8 cellular contexts compared by ENCODE assay signal in the genomic region with DNA sequence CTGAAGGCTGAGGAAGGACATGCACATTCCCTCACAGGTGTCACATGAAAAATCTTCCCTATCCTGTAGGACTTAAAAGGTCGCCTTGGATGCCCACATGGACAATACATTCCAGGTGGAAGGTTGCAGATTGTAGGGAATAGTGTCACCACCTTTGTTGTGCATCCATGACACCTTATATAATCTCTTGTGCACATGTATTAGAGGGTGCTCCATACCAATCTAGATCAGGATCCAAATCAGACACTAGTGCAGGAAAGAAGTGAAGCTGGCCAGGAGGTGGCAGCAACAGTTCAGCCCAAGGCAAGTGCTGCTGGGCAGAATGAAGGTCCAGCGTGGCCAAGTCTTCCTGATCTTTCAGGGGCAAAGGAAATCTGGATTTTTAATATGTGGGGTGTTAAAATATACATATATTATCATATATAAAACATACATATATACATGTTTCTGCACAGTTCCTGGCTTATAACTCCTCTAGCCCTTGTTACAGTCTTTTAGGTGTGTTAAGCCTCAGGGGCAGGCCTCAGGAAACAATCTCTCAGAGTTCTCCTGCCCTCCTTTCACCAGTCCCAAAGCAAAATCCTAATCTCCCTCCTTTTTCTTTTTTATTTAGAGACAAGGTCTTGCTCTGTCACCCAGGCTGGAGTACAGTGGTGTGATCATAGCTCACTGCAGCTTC. TPM values are rescaled to one million over a fixed set of nuclear protein-coding genes. Genes with fewer than 3 reads are reported as not detected.
A peak's percentile ranks its signal among the peaks of the same experiment; 100 is the strongest.
DNase-seq lines count a peak whose midpoint lies in the region; ATAC-seq and TF ChIP-seq lines count a peak whose summit lies in the region.

No MANE protein-coding gene starts in this region.

- TF ChIP-seq RAD21 in Ishikawa (IDR thresholded peaks at IDR 0.05; ENCODE audit: low read depth): peak; percentile 62

- 48 to 50% methylated on average over 2 of the region's 2 CpGs for WGBS in heart right ventricle, 2 donors

- H3K4me3 ChIP-seq in heart right ventricle: no peak overlapping the region

- peaks cover 8% of the 10 kb centered on the region for H3K4me1 Mint-ChIP-seq in activated naive CD8-positive, alpha-beta T cell treated with anti-CD3 and anti-CD28 coated beads for 36 hours
- H3K4me1 Mint-ChIP-seq in progenitor cell of endocrine pancreas (ENCODE audit: low read depth): peaks cover 1% of the 10 kb centered on the region

- peak; percentile 64 for DNase-seq in SIG-M5 treated with dmso at 0.1 percent for 504 hours (lab: John Stamatoyannopoulos, UW; ENCODE audit: unreplicated experiment)
- no peak for DNase-seq in SIG-M5 (lab: John Stamatoyannopoulos, UW)
- peak; percentile 50 for DNase-seq in RWPE1 (ENCODE audit: low spot score)
- DNase-seq in activated naive CD8-positive, alpha-beta T cell treated with anti-CD3 and anti-CD28 coated beads for 36 hours: peak; percentile 30
- peak; percentile 64 to 65 for DNase-seq in heart right ventricle
- DNase-seq in progenitor cell of endocrine pancreas (ENCODE audit: low spot score, unreplicated experiment): peak; percentile 26

- intact Hi-C loops in heart right ventricle (cut with DNase I): loop anchor here in 4 of 10 donors (5.0 to 10.0 kb wide), 3 partner anchors 162 to 329 kb away; no protein-coding TSS in a partner anchor

- no peaks in the 10 kb centered on the region for H3K9me3 ChIP-seq in heart right ventricle

- TF ChIP-seq EP300 in Ishikawa (IDR thresholded peaks at IDR 0.05; ENCODE audit: borderline replicate concordance): no peak

- no peaks in the 10 kb centered on the region for H3K9me3 Mint-ChIP-seq in activated naive CD8-positive, alpha-beta T cell treated with anti-CD3 and anti-CD28 coated beads for 36 hours
- no peaks in the 10 kb centered on the region for H3K9me3 Mint-ChIP-seq in progenitor cell of endocrine pancreas (ENCODE audit: low read depth)

- H3K27me3 Mint-ChIP-seq in activated naive CD8-positive, alpha-beta T cell treated with anti-CD3 and anti-CD28 coated beads for 36 hours: no peaks in the 10 kb centered on the region
- H3K27me3 Mint-ChIP-seq in progenitor cell of endocrine pancreas: no peaks in the 10 kb centered on the region

- ATAC-seq in heart right ventricle (peak; percentile 73 to 84 (median 78)), HG02870 (IDR thresholded peaks at IDR 0.05; ENCODE audit: unreplicated experiment) (no peak)

- peaks cover 6% of the 10 kb centered on the region for H3K36me3 Mint-ChIP-seq in activated naive CD8-positive, alpha-beta T cell treated with anti-CD3 and anti-CD28 coated beads for 36 hours
- H3K36me3 Mint-ChIP-seq in progenitor cell of endocrine pancreas (ENCODE audit: insufficient read depth): peaks cover 9% of the 10 kb centered on the region

- H3K27ac ChIP-seq in RWPE1 (peak overlapping the region; percentile 26), heart right ventricle (peak overlapping the region in 2 of 10 donors; percentile 3 to 4)

- POLR2A ChIA-PET in RWPE1 (lab: Yijun Ruan, JAX; ENCODE audit: low non-redundant PET): no interaction called here

- H3K4me1 ChIP-seq in heart right ventricle: peaks cover 0 to 18% (median 5%) of the 10 kb centered on the region in 9 donors

- peak overlapping the region; percentile 1 for H3K27ac Mint-ChIP-seq in activated naive CD8-positive, alpha-beta T cell treated with anti-CD3 and anti-CD28 coated beads for 36 hours
- H3K27ac Mint-ChIP-seq in progenitor cell of endocrine pancreas: no peak overlapping the region

- H3K36me3 ChIP-seq in heart right ventricle: peaks cover 0 to 89% (median 18%) of the 10 kb centered on the region in 9 donors

- H3K4me3 Mint-ChIP-seq in activated naive CD8-positive, alpha-beta T cell treated with anti-CD3 and anti-CD28 coated beads for 36 hours: no peak overlapping the region
- H3K4me3 Mint-ChIP-seq in progenitor cell of endocrine pancreas (ENCODE audit: low read depth): no peak overlapping the region

- CTCF ChIA-PET in RWPE1 (lab: Yijun Ruan, JAX): interaction anchor here (0.6 to 1.3 kb wide), 16 partner anchors 9 to 1579 kb away, joined by 3 to 7 read pairs (median 4); a partner anchor contains a TSS

- TF ChIP-seq CTCF in RWPE1 (conservative IDR thresholded peaks at IDR 0.05; ENCODE audit: low read depth) (peak; percentile 75), heart right ventricle (IDR thresholded peaks at IDR 0.05) (peak; percentile 33 to 82 (median 72)), progenitor cell of endocrine pancreas (IDR thresholded peaks at IDR 0.05; ENCODE audit: unreplicated experiment) (peak; percentile 73)

- no peaks in the 10 kb centered on the region for H3K27me3 ChIP-seq in heart right ventricle

TF ChIP-seq in Ishikawa, 13 proteins besides CTCF, POLR2A, EP300 and RAD21:
- TF ChIP-seq YY1 (IDR thresholded peaks at IDR 0.05; ENCODE audit: low read depth) (no peak), FOXM1 (IDR thresholded peaks at IDR 0.05; ENCODE audit: borderline replicate concordance, low read depth) (no peak), TCF12 (IDR thresholded peaks at IDR 0.05; ENCODE audit: low read depth) (no peak), TEAD4 (IDR thresholded peaks at IDR 0.05) (no peak), EGR1 (IDR thresholded peaks at IDR 0.05) (no peak), ZBTB7A (IDR thresholded peaks at IDR 0.05; ENCODE audit: low read depth) (no peak), CEBPB (IDR thresholded peaks at IDR 0.05) (no peak), TAF1 (IDR thresholded peaks at IDR 0.05; ENCODE audit: low read depth) (no peak), CREB1 (IDR thresholded peaks at IDR 0.05; ENCODE audit: low read depth) (no peak), NFIC (IDR thresholded peaks at IDR 0.05) (no peak)
- TF ChIP-seq, protein P1, sequence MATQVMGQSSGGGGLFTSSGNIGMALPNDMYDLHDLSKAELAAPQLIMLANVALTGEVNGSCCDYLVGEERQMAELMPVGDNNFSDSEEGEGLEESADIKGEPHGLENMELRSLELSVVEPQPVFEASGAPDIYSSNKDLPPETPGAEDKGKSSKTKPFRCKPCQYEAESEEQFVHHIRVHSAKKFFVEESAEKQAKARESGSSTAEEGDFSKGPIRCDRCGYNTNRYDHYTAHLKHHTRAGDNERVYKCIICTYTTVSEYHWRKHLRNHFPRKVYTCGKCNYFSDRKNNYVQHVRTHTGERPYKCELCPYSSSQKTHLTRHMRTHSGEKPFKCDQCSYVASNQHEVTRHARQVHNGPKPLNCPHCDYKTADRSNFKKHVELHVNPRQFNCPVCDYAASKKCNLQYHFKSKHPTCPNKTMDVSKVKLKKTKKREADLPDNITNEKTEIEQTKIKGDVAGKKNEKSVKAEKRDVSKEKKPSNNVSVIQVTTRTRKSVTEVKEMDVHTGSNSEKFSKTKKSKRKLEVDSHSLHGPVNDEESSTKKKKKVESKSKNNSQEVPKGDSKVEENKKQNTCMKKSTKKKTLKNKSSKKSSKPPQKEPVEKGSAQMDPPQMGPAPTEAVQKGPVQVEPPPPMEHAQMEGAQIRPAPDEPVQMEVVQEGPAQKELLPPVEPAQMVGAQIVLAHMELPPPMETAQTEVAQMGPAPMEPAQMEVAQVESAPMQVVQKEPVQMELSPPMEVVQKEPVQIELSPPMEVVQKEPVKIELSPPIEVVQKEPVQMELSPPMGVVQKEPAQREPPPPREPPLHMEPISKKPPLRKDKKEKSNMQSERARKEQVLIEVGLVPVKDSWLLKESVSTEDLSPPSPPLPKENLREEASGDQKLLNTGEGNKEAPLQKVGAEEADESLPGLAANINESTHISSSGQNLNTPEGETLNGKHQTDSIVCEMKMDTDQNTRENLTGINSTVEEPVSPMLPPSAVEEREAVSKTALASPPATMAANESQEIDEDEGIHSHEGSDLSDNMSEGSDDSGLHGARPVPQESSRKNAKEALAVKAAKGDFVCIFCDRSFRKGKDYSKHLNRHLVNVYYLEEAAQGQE (IDR thresholded peaks at IDR 0.05; ENCODE audit: low read depth): no peak
- TF ChIP-seq, protein P2, sequence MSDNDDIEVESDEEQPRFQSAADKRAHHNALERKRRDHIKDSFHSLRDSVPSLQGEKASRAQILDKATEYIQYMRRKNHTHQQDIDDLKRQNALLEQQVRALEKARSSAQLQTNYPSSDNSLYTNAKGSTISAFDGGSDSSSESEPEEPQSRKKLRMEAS (IDR thresholded peaks at IDR 0.05): no peak
- TF ChIP-seq, protein P3, sequence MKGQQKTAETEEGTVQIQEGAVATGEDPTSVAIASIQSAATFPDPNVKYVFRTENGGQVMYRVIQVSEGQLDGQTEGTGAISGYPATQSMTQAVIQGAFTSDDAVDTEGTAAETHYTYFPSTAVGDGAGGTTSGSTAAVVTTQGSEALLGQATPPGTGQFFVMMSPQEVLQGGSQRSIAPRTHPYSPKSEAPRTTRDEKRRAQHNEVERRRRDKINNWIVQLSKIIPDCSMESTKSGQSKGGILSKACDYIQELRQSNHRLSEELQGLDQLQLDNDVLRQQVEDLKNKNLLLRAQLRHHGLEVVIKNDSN (IDR thresholded peaks at IDR 0.05): no peak

RNA-seq across cellular contexts. Expression of a gene that starts 16.6 kb away (rescaled TPM):
- total RNA-seq in activated naive CD8-positive, alpha-beta T cell treated with anti-CD3 and anti-CD28 coated beads for 36 hours: 10 to 100 TPM; 30.2 to 33.9 TPM
- 10 to 100 TPM; 14.2 to 24.5 (median 20.7) TPM for total RNA-seq in heart right ventricle
- 10 to 100 TPM; 10.5 to 31.7 TPM for polyA plus RNA-seq in heart right ventricle
- 27.1 and 27.5 TPM in 2 replicates for total RNA-seq in progenitor cell of endocrine pancreas

RNA-seq across cellular contexts. Expression of a gene that starts 16.9 kb away (rescaled TPM):
- 10 to 100 TPM; 34.0 to 41.1 TPM for total RNA-seq in activated naive CD8-positive, alpha-beta T cell treated with anti-CD3 and anti-CD28 coated beads for 36 hours
- total RNA-seq in heart right ventricle (10 to 100 TPM; 14.2 to 33.1 (median 24.1) TPM), progenitor cell of endocrine pancreas (65.1 and 71.8 TPM in 2 replicates)
- 10 to 100 TPM in 1 of 2 donors, 1 to 10 TPM in 1; 9.9 to 36.4 TPM for polyA plus RNA-seq in heart right ventricle

RNA-seq across cellular contexts. Expression of a gene that starts 41.3 kb away (rescaled TPM):
- total RNA-seq in activated naive CD8-positive, alpha-beta T cell treated with anti-CD3 and anti-CD28 coated beads for 36 hours: 10 to 100 TPM; 64.5 to 70.2 TPM
- total RNA-seq in heart right ventricle (10 to 100 TPM; 30.8 to 59.6 (median 45.3) TPM), progenitor cell of endocrine pancreas (128 and 129 TPM in 2 replicates)
- polyA plus RNA-seq in heart right ventricle: 1,000 to 10,000 TPM in 1 of 2 donors, 10 to 100 TPM in 1; 38.4 to 1,166 TPM

RNA-seq across cellular contexts. Expression of a gene that starts 57.7 kb away (rescaled TPM):
- total RNA-seq in activated naive CD8-positive, alpha-beta T cell treated with anti-CD3 and anti-CD28 coated beads for 36 hours: 10 to 100 TPM; 54.9 to 64.7 TPM
- total RNA-seq in heart right ventricle (10 to 100 TPM; 18.6 to 38.8 (median 27.5) TPM), progenitor cell of endocrine pancreas (39.5 and 45.3 TPM in 2 replicates)
- polyA plus RNA-seq in heart right ventricle: 10 to 100 TPM in 1 of 2 donors, 1 to 10 TPM in 1; 5.5 to 10.9 TPM
